In the genomic region with DNA sequence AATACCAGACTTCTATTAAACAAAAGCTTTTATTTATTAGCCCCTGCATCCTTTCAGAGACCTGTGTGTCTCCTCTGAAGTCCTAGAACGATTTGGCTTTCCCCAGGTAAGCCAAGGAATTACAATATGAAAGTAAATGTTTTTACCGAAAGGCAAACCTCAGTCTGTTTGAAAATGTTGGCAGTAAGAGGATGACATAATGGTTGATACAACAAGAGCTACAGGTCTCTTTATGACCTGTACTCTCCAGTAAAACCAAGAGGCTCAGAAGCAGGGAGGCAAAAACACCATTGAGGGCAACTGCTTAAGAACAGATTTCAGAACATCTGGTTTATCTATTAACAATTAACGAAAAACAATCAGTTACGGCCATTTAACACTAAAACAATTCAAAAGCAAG, we compare ENCODE assay signal across 31 cellular contexts.
DNase-seq lines count a peak whose midpoint lies in the region; ATAC-seq and TF ChIP-seq lines count a peak whose summit lies in the region.
"Had no signal": no experiment of that assay in that cellular context is flagged by ENCODE, and none has a peak within 500 bp of the region (broad histone marks: within the 10 kb centered on the region; RNA-seq: fewer than 3 reads in every experiment).

No MANE protein-coding gene starts in this region.

- POLR2A ChIA-PET in WTC11 (lab: Charles Lee) = no interaction called here

- intact Hi-C loops in left lung (cut with DNase I) = no loop called here

- H3K27ac Mint-ChIP-seq in activated naive CD8-positive, alpha-beta T cell = peak overlapping the region; percentile 35
- no peak overlapping the region for H3K27ac Mint-ChIP-seq in activated naive CD8-positive, alpha-beta T cell treated with anti-CD3 and anti-CD28 coated beads, Interleukin-2, amount 50 U/mL, for 24 hours
- peak overlapping the region; percentile 18; the same call in 1 of the 2 replicates for H3K27ac Mint-ChIP-seq in WTC11
- peak overlapping the region; percentile 20 for H3K27ac Mint-ChIP-seq in type B pancreatic cell
- H3K27ac Mint-ChIP-seq in effector memory CD8-positive, alpha-beta T cell = peak overlapping the region in 1 of 2 donors; percentile 68
- H3K27ac Mint-ChIP-seq: activated CD4-positive, alpha-beta memory T cell treated with anti-CD3 and anti-CD28 coated beads for 36 hours had no signal

- H3K9me3 Mint-ChIP-seq in activated naive CD8-positive, alpha-beta T cell (ENCODE audit: low read depth) = no peaks in the 10 kb centered on the region
- peaks cover 4% of the 10 kb centered on the region for H3K9me3 Mint-ChIP-seq in activated naive CD8-positive, alpha-beta T cell treated with anti-CD3 and anti-CD28 coated beads, Interleukin-2, amount 50 U/mL, for 24 hours
- H3K9me3 Mint-ChIP-seq in WTC11 = no peaks in the 10 kb centered on the region
- no peaks in the 10 kb centered on the region for H3K9me3 Mint-ChIP-seq in type B pancreatic cell
- H3K9me3 Mint-ChIP-seq in effector memory CD8-positive, alpha-beta T cell = no peaks in the 10 kb centered on the region
- H3K9me3 Mint-ChIP-seq: naive B cell had no signal

- H3K27ac ChIP-seq in left lung = no peak overlapping the region
- H3K27ac ChIP-seq: adrenal gland, brain microvascular endothelial cell, hepatocyte, upper lobe of left lung had no signal

- H3K4me3 ChIP-seq in left lung = no peak overlapping the region
- H3K4me3 ChIP-seq: adrenal gland, hepatocyte, K562, MG63, upper lobe of left lung had no signal

- TF ChIP-seq CTCF in WTC11 (IDR thresholded peaks at IDR 0.05) (no peak), left lung (IDR thresholded peaks at IDR 0.05) (no peak), type B pancreatic cell (conservative IDR thresholded peaks at IDR 0.05) (no peak)

- H3K27me3 Mint-ChIP-seq in activated naive CD8-positive, alpha-beta T cell = no peaks in the 10 kb centered on the region
- H3K27me3 Mint-ChIP-seq in activated naive CD8-positive, alpha-beta T cell treated with anti-CD3 and anti-CD28 coated beads, Interleukin-2, amount 50 U/mL, for 24 hours = no peaks in the 10 kb centered on the region
- no peaks in the 10 kb centered on the region for H3K27me3 Mint-ChIP-seq in WTC11 (ENCODE audit: low read depth)
- no peaks in the 10 kb centered on the region for H3K27me3 Mint-ChIP-seq in type B pancreatic cell
- no peaks in the 10 kb centered on the region for H3K27me3 Mint-ChIP-seq in effector memory CD8-positive, alpha-beta T cell
- H3K27me3 Mint-ChIP-seq: activated CD4-positive, alpha-beta memory T cell treated with anti-CD3 and anti-CD28 coated beads for 36 hours; naive B cell; T-cell had no signal

- DNase-seq in activated naive CD8-positive, alpha-beta T cell treated with anti-CD3 and anti-CD28 coated beads, Interleukin-2, amount 50 U/mL, for 24 hours = no peak
- DNase-seq in WTC11 (ENCODE audit: low spot score) (no peak), left lung (no peak), type B pancreatic cell (ENCODE audit: extremely low spot score, unreplicated experiment) (no peak), AML-193 (lab: John Stamatoyannopoulos, UW) (no peak), retina (no peak)
- no peak for DNase-seq in effector memory CD8-positive, alpha-beta T cell
- DNase-seq: activated CD4-positive, alpha-beta memory T cell treated with anti-CD3 and anti-CD28 coated beads for 36 hours; activated CD8-positive, alpha-beta memory T cell treated with anti-CD3 and anti-CD28 coated beads, Interleukin-2, amount 50 U/mL, for 48 hours; activated effector memory CD4-positive, alpha-beta T cell treated with Interleukin-2 at 50 U/mL for 16 hours; adrenal gland; brain microvascular endothelial cell; Caco-2; effector CD8-positive, alpha-beta T cell; foreskin melanocyte; left ventricle myocardium superior; MG63; naive B cell; NCI-H1105 treated with DMSO at 0.1 percent for 48 hours; NCI-H1930; NCI-H2227 treated with DMSO at 0.1 percent for 48 hours; NCI-H69; small intestine; stimulated activated CD4-positive, alpha-beta T cell treated with anti-CD3 and anti-CD28 coated beads, Interleukin-2, amount 100 ng/mL, for 24 hours; T-cell; upper lobe of left lung had no signal

- peaks cover 25% of the 10 kb centered on the region for H3K4me1 Mint-ChIP-seq in activated naive CD8-positive, alpha-beta T cell (ENCODE audit: low read depth)
- H3K4me1 Mint-ChIP-seq in activated naive CD8-positive, alpha-beta T cell treated with anti-CD3 and anti-CD28 coated beads, Interleukin-2, amount 50 U/mL, for 24 hours = peaks cover 15% of the 10 kb centered on the region
- H3K4me1 Mint-ChIP-seq in WTC11 (0 out of 2 replicates have a peak, but pooled peaks cover 7% of the 10 kb centered on the region), type B pancreatic cell (ENCODE audit: unreplicated experiment) (no peaks in the 10 kb centered on the region)
- H3K4me1 Mint-ChIP-seq in effector memory CD8-positive, alpha-beta T cell (ENCODE audit: low read depth in 2 of 2) = peaks cover 4 to 20% of the 10 kb centered on the region in 2 donors

- H3K9me3 ChIP-seq in left lung = no peaks in the 10 kb centered on the region
- H3K9me3 ChIP-seq: adrenal gland, Caco-2, MG63, upper lobe of left lung had no signal

- H3K4me1 ChIP-seq in left lung = no peaks in the 10 kb centered on the region
- H3K4me1 ChIP-seq: adrenal gland, Caco-2, upper lobe of left lung had no signal

- no peak overlapping the region for H3K4me3 Mint-ChIP-seq in activated naive CD8-positive, alpha-beta T cell
- H3K4me3 Mint-ChIP-seq in activated naive CD8-positive, alpha-beta T cell treated with anti-CD3 and anti-CD28 coated beads, Interleukin-2, amount 50 U/mL, for 24 hours = no peak overlapping the region
- H3K4me3 Mint-ChIP-seq in WTC11 (no peak overlapping the region), type B pancreatic cell (no peak overlapping the region)
- H3K4me3 Mint-ChIP-seq in effector memory CD8-positive, alpha-beta T cell = no peak overlapping the region
- H3K4me3 Mint-ChIP-seq: activated CD4-positive, alpha-beta memory T cell treated with anti-CD3 and anti-CD28 coated beads for 36 hours; naive B cell; T-cell had no signal

- ATAC-seq in activated naive CD8-positive, alpha-beta T cell treated with anti-CD3 and anti-CD28 coated beads, Interleukin-2, amount 50 U/mL, for 24 hours = no peak
- no peak for ATAC-seq in WTC11
- peak; percentile 85 for ATAC-seq in left lung
- no peak for ATAC-seq in effector memory CD8-positive, alpha-beta T cell (replicated peaks)
- ATAC-seq: activated CD4-positive, CD25-positive, alpha-beta regulatory T cell treated with anti-CD3 and anti-CD28 coated beads, Interleukin-2, amount 50 U/mL, for 24 hours; esophagus mucosa; K562; left ventricle myocardium superior; T-cell had no signal

- H3K36me3 Mint-ChIP-seq in activated naive CD8-positive, alpha-beta T cell = peaks cover 20% of the 10 kb centered on the region
- H3K36me3 Mint-ChIP-seq in activated naive CD8-positive, alpha-beta T cell treated with anti-CD3 and anti-CD28 coated beads, Interleukin-2, amount 50 U/mL, for 24 hours (ENCODE audit: low read depth) = peaks cover 37% of the 10 kb centered on the region
- H3K36me3 Mint-ChIP-seq in WTC11 = peaks cover 24% of the 10 kb centered on the region
- peaks cover 49% of the 10 kb centered on the region for H3K36me3 Mint-ChIP-seq in type B pancreatic cell
- H3K36me3 Mint-ChIP-seq in effector memory CD8-positive, alpha-beta T cell (ENCODE audit: insufficient read depth) = peaks cover 42% of the 10 kb centered on the region

- CTCF ChIA-PET in WTC11 (lab: Charles Lee) = no interaction called here

- peaks cover 0 to 56% of the 10 kb centered on the region in 2 donors for H3K36me3 ChIP-seq in left lung

- H3K27me3 ChIP-seq in left lung = no peaks in the 10 kb centered on the region
- H3K27me3 ChIP-seq: adrenal gland, brain microvascular endothelial cell, hepatocyte, MG63, upper lobe of left lung had no signal

TF ChIP-seq in WTC11, 78 proteins besides CTCF, POLR2A, EP300 and RAD21 (continues in another document):
- no peak for TF ChIP-seq IRF2 (CRISPR knock-in tag; IDR thresholded peaks at IDR 0.05; ENCODE audit: borderline replicate concordance, low read depth)
- TF ChIP-seq ATF2 (CRISPR knock-in tag; IDR thresholded peaks at IDR 0.05; ENCODE audit: borderline replicate concordance, low read depth) = no peak
- no peak for TF ChIP-seq STAT6 (CRISPR knock-in tag; conservative IDR thresholded peaks at IDR 0.05; ENCODE audit: low read depth)
- TF ChIP-seq FOXP1 (CRISPR knock-in tag; IDR thresholded peaks at IDR 0.05; ENCODE audit: borderline replicate concordance) = no peak
- TF ChIP-seq FOXK1 (CRISPR knock-in tag; IDR thresholded peaks at IDR 0.05) = no peak
